8 cellular contexts compared by ENCODE assay signal in the genomic region with DNA sequence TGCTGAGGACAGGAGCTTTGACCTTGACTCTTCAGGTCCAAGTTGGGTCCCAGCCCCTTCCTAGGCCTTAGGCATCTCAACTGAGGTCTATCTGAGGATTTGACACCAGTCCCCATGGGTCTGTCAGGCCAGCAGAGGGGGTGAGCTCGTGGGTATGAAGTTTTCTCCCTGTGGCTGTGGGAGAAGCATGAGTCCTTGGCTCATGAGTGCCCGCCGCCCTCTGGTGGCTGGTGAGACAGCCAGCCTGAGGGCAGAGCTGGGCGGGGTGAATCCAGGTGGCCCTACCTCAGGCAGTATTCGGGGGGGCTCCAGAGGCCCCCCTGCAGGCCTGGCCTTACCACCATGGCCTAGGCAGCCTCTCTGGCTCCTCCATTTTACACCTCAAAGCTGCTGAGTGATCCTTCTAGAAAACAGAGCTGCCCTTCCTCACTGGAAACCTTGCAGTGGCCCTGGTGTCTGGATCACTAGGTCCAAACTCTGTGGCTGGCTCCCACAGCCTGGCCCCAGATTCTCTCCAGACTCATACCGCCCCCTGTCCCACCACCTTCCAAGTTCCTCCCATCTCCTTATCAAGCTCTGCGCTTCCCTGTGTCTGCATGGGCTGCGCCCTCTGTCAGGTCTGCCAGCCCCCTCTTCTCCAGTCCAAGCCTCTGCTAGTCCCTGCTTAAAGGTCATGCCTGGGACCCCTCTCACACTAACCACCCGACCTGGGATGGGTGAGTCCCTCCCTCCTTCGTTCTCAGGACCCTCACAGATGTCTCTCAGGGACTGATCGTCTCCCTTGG. TPM values are rescaled to one million over a fixed set of nuclear protein-coding genes. Genes with fewer than 3 reads are reported as not detected.
DNase-seq lines count a peak whose midpoint lies in the region; ATAC-seq and TF ChIP-seq lines count a peak whose summit lies in the region.

No MANE protein-coding gene starts in this region.

- H3K27me3 ChIP-seq in lower lobe of right lung (ENCODE audit: low read depth): no peaks in the 10 kb centered on the region

- DNase-seq in DMS53 treated with DMSO at 0.1 percent for 48 hours (lab: John Stamatoyannopoulos, UW; ENCODE audit: unreplicated experiment) (peak; percentile 47), NCI-H82 (lab: John Stamatoyannopoulos, UW) (peak; percentile 91), dermis blood vessel endothelial cell (peak; percentile 94), lower lobe of right lung (peak; percentile 91), NCI-H187 treated with DMSO at 0.1 percent for 48 hours (lab: John Stamatoyannopoulos, UW) (no peak)
- DNase-seq in activated CD4-positive, alpha-beta T cell treated with anti-CD3 and anti-CD28 coated beads, Interleukin-2, amount 50 U/mL, for 48 hours: peak; percentile 82 to 87
- DNase-seq in stimulated activated CD8-positive, alpha-beta memory T cell treated with anti-CD3 and anti-CD28 coated beads, Interleukin-12 subunit alpha, Interleukin-12 subunit beta, amount 100 ng/mL, for 1 hour (ENCODE audit: low read depth): peak; percentile 72

- peak; percentile 97 for TF ChIP-seq CTCF in lower lobe of right lung (IDR thresholded peaks at IDR 0.05)

- H3K4me1 ChIP-seq in lower lobe of right lung: peaks cover 17% of the 10 kb centered on the region

- no peak overlapping the region for H3K4me3 ChIP-seq in lower lobe of right lung

- no peaks in the 10 kb centered on the region for H3K36me3 ChIP-seq in lower lobe of right lung

- no peak overlapping the region for H3K27ac ChIP-seq in lower lobe of right lung

- intact Hi-C loops in lower lobe of right lung (cut with DNase I): loop anchor here (5.0 kb wide), 1 partner anchor 141 kb away; no protein-coding TSS in a partner anchor

- H3K9me3 ChIP-seq in lower lobe of right lung: no peaks in the 10 kb centered on the region

- ATAC-seq in HG03135 (IDR thresholded peaks at IDR 0.05; ENCODE audit: unreplicated experiment): peak; percentile 50
- peak; percentile 92 for ATAC-seq in lower lobe of right lung

RNA-seq across cellular contexts. Expression of a gene that starts 16.1 kb away (rescaled TPM):
- total RNA-seq in dermis blood vessel endothelial cell: not detected in 2 replicates
- total RNA-seq in lower lobe of right lung: not detected

RNA-seq across cellular contexts. Expression of a gene that starts 22.8 kb away (rescaled TPM):
- 1.5 and 2.5 TPM in 2 replicates for total RNA-seq in dermis blood vessel endothelial cell
- 2.2 TPM for total RNA-seq in lower lobe of right lung

RNA-seq across cellular contexts. Expression of a gene that starts 31.0 kb away (rescaled TPM):
- total RNA-seq in dermis blood vessel endothelial cell: 26.2 and 43.8 TPM in 2 replicates
- total RNA-seq in lower lobe of right lung: 69.8 TPM

RNA-seq across cellular contexts. Expression of a gene that starts 40.7 kb away (rescaled TPM):
- 35.6 and 65.6 TPM in 2 replicates for total RNA-seq in dermis blood vessel endothelial cell
- total RNA-seq in lower lobe of right lung: 78.3 TPM
